1 cellular context compared by ENCODE assay signal in the genomic region with DNA sequence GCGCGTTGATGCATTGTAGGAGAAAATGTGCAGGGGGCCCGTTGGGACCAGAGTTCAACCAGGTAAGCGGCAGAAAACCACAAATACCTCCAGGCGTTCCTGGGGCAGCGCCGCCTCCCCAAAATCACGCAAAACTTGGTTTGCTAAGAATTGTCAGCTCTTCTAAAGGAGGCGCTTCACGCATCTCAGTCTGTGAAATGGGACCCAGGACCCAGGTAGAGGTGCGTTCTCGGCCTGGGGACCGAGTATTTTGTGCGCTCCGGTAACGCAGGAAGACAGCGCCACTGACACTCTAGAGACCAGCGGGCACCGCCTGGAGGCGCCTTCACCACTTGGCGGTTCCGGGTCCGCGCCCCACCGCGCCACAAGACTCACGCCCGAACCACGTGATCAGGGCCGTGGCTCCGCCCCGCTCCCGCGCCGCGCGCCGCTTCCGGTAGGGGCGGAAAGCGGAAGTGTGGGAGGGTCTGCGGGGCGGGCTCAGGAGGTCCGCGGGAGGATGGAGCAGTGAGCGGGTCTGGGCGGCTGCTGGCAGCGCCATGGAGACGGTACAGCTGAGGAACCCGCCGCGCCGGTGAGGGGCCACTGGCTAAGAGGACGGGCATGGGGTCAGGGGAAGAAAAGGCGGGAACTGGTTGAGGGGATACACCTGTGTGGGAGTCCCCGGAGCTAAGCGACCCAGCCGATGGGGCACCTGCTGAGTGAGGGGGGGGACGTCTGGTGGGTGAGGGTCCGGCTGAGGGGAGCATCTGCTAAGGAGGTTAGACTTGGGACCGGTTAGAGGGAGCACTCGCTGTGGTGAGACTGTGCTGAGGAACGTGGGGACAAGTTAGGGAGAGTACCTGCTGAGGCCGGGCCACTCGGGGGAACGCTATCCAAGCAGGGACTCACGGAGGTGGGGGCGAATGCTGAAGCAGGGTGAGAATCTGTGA.
TF ChIP-seq lines count a peak whose summit lies in the region.

A gene (plus strand): TSS at position 483 of the 932 bp plus-strand sequence. CDS start 57 bp downstream, at position 540.

TF ChIP-seq in HEK293, 187 proteins besides CTCF, POLR2A, EP300 and RAD21 (continued from another document and continues in another):
- TF ChIP-seq, protein P1, sequence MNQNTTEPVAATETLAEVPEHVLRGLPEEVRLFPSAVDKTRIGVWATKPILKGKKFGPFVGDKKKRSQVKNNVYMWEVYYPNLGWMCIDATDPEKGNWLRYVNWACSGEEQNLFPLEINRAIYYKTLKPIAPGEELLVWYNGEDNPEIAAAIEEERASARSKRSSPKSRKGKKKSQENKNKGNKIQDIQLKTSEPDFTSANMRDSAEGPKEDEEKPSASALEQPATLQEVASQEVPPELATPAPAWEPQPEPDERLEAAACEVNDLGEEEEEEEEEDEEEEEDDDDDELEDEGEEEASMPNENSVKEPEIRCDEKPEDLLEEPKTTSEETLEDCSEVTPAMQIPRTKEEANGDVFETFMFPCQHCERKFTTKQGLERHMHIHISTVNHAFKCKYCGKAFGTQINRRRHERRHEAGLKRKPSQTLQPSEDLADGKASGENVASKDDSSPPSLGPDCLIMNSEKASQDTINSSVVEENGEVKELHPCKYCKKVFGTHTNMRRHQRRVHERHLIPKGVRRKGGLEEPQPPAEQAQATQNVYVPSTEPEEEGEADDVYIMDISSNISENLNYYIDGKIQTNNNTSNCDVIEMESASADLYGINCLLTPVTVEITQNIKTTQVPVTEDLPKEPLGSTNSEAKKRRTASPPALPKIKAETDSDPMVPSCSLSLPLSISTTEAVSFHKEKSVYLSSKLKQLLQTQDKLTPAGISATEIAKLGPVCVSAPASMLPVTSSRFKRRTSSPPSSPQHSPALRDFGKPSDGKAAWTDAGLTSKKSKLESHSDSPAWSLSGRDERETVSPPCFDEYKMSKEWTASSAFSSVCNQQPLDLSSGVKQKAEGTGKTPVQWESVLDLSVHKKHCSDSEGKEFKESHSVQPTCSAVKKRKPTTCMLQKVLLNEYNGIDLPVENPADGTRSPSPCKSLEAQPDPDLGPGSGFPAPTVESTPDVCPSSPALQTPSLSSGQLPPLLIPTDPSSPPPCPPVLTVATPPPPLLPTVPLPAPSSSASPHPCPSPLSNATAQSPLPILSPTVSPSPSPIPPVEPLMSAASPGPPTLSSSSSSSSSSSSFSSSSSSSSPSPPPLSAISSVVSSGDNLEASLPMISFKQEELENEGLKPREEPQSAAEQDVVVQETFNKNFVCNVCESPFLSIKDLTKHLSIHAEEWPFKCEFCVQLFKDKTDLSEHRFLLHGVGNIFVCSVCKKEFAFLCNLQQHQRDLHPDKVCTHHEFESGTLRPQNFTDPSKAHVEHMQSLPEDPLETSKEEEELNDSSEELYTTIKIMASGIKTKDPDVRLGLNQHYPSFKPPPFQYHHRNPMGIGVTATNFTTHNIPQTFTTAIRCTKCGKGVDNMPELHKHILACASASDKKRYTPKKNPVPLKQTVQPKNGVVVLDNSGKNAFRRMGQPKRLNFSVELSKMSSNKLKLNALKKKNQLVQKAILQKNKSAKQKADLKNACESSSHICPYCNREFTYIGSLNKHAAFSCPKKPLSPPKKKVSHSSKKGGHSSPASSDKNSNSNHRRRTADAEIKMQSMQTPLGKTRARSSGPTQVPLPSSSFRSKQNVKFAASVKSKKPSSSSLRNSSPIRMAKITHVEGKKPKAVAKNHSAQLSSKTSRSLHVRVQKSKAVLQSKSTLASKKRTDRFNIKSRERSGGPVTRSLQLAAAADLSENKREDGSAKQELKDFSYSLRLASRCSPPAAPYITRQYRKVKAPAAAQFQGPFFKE (tag by site-specific recombination; IDR thresholded peaks at IDR 0.05; ENCODE audit: borderline replicate concordance): no peak
- TF ChIP-seq, protein P2, sequence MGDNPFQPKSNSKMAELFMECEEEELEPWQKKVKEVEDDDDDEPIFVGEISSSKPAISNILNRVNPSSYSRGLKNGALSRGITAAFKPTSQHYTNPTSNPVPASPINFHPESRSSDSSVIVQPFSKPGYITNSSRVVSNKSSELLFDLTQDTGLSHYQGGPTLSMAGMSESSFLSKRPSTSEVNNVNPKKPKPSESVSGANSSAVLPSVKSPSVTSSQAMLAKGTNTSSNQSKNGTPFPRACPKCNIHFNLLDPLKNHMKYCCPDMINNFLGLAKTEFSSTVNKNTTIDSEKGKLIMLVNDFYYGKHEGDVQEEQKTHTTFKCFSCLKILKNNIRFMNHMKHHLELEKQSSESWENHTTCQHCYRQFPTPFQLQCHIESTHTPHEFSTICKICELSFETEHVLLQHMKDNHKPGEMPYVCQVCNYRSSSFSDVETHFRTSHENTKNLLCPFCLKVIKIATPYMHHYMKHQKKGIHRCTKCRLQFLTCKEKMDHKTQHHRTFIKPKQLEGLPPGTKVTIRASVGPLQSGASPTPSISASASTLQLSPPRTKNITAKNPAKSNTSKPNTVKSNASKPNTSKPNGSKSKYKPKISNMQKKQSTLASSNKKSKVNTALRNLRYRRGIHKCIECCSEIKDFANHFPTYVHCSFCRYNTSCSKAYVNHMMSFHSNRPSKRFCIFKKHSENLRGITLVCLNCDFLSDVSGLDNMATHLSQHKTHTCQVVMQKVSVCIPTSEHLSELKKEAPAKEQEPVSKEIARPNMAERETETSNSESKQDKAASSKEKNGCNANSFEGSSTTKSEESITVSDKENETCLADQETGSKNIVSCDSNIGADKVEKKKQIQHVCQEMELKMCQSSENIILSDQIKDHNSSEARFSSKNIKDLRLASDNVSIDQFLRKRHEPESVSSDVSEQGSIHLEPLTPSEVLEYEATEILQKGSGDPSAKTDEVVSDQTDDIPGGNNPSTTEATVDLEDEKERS (tag by site-specific recombination; IDR thresholded peaks at IDR 0.05): no peak
- TF ChIP-seq IKZF3 (tag by site-specific recombination; IDR thresholded peaks at IDR 0.05) (no peak), ZIC2 (tag by site-specific recombination; IDR thresholded peaks at IDR 0.05) (peak; percentile 49; the same call in 1 of the 2 replicates), HOXA7 (CRISPR knock-in tag; IDR thresholded peaks at IDR 0.05; ENCODE audit: borderline replicate concordance) (no peak), OSR2 (tag by site-specific recombination; IDR thresholded peaks at IDR 0.05) (no peak), ZNF558 (tag by site-specific recombination; IDR thresholded peaks at IDR 0.05) (no peak), KLF1 (tag by site-specific recombination; IDR thresholded peaks at IDR 0.05) (peak; percentile 79), ZNF174 (tag by site-specific recombination; IDR thresholded peaks at IDR 0.05) (no peak), ZNF223 (tag by site-specific recombination; IDR thresholded peaks at IDR 0.05) (no peak), HOXC10 (CRISPR knock-in tag; IDR thresholded peaks at IDR 0.05) (no peak), ZNF530 (tag by site-specific recombination; IDR thresholded peaks at IDR 0.05; ENCODE audit: low read depth) (no peak), ZBTB17 (tag by site-specific recombination; IDR thresholded peaks at IDR 0.05) (0 out of 2 replicates have a peak, but pooled peaks have one; percentile 15), ZNF311 (tag by site-specific recombination; IDR thresholded peaks at IDR 0.05; ENCODE audit: borderline replicate concordance) (no peak), ZBTB8A (tag by site-specific recombination; IDR thresholded peaks at IDR 0.05) (peak; percentile 93), ZFP69B (tag by site-specific recombination; IDR thresholded peaks at IDR 0.05) (no peak), SETDB1 (IDR thresholded peaks at IDR 0.05; ENCODE audit: insufficient read length, low read length) (no peak), ZNF214 (tag by site-specific recombination; IDR thresholded peaks at IDR 0.05; ENCODE audit: borderline replicate concordance) (no peak), ZNF521 (tag by site-specific recombination; IDR thresholded peaks at IDR 0.05) (no peak), GLIS1 (tag by site-specific recombination; IDR thresholded peaks at IDR 0.05) (peak; percentile 24; the same call in 1 of the 2 replicates), ZNF114 (tag by site-specific recombination; IDR thresholded peaks at IDR 0.05) (no peak)
- TF ChIP-seq, protein P3, sequence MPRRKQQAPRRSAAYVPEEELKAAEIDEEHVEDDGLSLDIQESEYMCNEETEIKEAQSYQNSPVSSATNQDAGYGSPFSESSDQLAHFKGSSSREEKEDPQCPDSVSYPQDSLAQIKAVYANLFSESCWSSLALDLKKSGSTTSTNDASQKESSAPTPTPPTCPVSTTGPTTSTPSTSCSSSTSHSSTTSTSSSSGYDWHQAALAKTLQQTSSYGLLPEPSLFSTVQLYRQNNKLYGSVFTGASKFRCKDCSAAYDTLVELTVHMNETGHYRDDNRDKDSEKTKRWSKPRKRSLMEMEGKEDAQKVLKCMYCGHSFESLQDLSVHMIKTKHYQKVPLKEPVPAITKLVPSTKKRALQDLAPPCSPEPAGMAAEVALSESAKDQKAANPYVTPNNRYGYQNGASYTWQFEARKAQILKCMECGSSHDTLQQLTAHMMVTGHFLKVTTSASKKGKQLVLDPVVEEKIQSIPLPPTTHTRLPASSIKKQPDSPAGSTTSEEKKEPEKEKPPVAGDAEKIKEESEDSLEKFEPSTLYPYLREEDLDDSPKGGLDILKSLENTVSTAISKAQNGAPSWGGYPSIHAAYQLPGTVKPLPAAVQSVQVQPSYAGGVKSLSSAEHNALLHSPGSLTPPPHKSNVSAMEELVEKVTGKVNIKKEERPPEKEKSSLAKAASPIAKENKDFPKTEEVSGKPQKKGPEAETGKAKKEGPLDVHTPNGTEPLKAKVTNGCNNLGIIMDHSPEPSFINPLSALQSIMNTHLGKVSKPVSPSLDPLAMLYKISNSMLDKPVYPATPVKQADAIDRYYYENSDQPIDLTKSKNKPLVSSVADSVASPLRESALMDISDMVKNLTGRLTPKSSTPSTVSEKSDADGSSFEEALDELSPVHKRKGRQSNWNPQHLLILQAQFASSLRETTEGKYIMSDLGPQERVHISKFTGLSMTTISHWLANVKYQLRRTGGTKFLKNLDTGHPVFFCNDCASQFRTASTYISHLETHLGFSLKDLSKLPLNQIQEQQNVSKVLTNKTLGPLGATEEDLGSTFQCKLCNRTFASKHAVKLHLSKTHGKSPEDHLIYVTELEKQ (tag by site-specific recombination; IDR thresholded peaks at IDR 0.05; ENCODE audit: borderline replicate concordance): no peak
- TF ChIP-seq, protein P4, sequence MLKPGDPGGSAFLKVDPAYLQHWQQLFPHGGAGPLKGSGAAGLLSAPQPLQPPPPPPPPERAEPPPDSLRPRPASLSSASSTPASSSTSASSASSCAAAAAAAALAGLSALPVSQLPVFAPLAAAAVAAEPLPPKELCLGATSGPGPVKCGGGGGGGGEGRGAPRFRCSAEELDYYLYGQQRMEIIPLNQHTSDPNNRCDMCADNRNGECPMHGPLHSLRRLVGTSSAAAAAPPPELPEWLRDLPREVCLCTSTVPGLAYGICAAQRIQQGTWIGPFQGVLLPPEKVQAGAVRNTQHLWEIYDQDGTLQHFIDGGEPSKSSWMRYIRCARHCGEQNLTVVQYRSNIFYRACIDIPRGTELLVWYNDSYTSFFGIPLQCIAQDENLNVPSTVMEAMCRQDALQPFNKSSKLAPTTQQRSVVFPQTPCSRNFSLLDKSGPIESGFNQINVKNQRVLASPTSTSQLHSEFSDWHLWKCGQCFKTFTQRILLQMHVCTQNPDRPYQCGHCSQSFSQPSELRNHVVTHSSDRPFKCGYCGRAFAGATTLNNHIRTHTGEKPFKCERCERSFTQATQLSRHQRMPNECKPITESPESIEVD (tag by site-specific recombination; IDR thresholded peaks at IDR 0.05): no peak
- TF ChIP-seq, protein P5, sequence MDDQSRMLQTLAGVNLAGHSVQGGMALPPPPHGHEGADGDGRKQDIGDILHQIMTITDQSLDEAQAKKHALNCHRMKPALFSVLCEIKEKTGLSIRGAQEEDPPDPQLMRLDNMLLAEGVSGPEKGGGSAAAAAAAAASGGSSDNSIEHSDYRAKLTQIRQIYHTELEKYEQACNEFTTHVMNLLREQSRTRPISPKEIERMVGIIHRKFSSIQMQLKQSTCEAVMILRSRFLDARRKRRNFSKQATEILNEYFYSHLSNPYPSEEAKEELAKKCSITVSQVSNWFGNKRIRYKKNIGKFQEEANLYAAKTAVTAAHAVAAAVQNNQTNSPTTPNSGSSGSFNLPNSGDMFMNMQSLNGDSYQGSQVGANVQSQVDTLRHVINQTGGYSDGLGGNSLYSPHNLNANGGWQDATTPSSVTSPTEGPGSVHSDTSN (CRISPR knock-in tag; IDR thresholded peaks at IDR 0.05): no peak
- TF ChIP-seq, protein P6, sequence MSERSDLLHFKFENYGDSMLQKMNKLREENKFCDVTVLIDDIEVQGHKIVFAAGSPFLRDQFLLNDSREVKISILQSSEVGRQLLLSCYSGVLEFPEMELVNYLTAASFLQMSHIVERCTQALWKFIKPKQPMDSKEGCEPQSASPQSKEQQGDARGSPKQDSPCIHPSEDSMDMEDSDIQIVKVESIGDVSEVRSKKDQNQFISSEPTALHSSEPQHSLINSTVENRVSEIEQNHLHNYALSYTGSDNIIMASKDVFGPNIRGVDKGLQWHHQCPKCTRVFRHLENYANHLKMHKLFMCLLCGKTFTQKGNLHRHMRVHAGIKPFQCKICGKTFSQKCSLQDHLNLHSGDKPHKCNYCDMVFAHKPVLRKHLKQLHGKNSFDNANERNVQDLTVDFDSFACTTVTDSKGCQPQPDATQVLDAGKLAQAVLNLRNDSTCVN (tag by site-specific recombination; optimal IDR thresholded peaks at IDR 0.05): peak; percentile 98
- TF ChIP-seq, protein P7, sequence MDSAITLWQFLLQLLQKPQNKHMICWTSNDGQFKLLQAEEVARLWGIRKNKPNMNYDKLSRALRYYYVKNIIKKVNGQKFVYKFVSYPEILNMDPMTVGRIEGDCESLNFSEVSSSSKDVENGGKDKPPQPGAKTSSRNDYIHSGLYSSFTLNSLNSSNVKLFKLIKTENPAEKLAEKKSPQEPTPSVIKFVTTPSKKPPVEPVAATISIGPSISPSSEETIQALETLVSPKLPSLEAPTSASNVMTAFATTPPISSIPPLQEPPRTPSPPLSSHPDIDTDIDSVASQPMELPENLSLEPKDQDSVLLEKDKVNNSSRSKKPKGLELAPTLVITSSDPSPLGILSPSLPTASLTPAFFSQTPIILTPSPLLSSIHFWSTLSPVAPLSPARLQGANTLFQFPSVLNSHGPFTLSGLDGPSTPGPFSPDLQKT (IDR thresholded peaks at IDR 0.05; ENCODE audit: borderline replicate concordance, low read depth, low read length): peak; percentile 74; the same call in 1 of the 2 replicates
- TF ChIP-seq, protein P8, sequence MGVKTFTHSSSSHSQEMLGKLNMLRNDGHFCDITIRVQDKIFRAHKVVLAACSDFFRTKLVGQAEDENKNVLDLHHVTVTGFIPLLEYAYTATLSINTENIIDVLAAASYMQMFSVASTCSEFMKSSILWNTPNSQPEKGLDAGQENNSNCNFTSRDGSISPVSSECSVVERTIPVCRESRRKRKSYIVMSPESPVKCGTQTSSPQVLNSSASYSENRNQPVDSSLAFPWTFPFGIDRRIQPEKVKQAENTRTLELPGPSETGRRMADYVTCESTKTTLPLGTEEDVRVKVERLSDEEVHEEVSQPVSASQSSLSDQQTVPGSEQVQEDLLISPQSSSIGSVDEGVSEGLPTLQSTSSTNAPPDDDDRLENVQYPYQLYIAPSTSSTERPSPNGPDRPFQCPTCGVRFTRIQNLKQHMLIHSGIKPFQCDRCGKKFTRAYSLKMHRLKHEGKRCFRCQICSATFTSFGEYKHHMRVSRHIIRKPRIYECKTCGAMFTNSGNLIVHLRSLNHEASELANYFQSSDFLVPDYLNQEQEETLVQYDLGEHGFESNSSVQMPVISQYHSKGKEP (tag by site-specific recombination; IDR thresholded peaks at IDR 0.05): no peak
- TF ChIP-seq, protein P9, sequence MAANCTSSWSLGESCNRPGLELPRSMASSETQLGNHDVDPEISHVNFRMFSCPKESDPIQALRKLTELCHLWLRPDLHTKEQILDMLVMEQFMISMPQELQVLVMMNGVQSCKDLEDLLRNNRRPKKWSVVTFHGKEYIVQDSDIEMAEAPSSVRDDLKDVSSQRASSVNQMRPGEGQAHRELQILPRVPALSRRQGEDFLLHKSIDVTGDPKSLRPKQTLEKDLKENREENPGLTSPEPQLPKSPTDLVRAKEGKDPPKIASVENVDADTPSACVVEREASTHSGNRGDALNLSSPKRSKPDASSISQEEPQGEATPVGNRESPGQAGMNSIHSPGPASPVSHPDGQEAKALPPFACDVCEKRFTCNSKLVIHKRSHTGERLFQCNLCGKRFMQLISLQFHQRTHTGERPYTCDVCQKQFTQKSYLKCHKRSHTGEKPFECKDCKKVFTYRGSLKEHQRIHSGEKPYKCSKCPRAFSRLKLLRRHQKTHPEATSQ (tag by site-specific recombination; IDR thresholded peaks at IDR 0.05): no peak
